Comparison of ENCODE assay signal across 13 cellular contexts in genomic region chr11:105829084-105829483, GRCh38.
DNase-seq lines count a peak whose midpoint lies in the region; ATAC-seq and TF ChIP-seq lines count a peak whose summit lies in the region.
"Had no signal": no experiment of that assay in that cellular context is flagged by ENCODE, and none has a peak within 500 bp of the region (broad histone marks: within the 10 kb centered on the region; RNA-seq: fewer than 3 reads in every experiment).

No MANE protein-coding gene starts in this region.

- CTCF ChIA-PET in activated CD4-positive, alpha-beta T cell treated with anti-CD3 and anti-CD28 coated beads for 36 hours (lab: Charles Lee), result no interaction called here

- no peaks in the 10 kb centered on the region for H3K27me3 Mint-ChIP-seq in activated CD4-positive, alpha-beta T cell treated with anti-CD3 and anti-CD28 coated beads for 36 hours
- H3K27me3 Mint-ChIP-seq: activated CD4-positive, alpha-beta T cell treated with anti-CD3 and anti-CD28 coated beads, Interleukin-2, amount 10 ng/mL, durations not matched to agents 24 days and 14 days had no signal

- H3K4me3 ChIP-seq in GM06990 (replicated peaks; ENCODE audit: low read depth, low read length), result no peak overlapping the region
- H3K4me3 ChIP-seq in NB4 (ENCODE audit: low read depth, low read length), result no peak overlapping the region
- H3K4me3 ChIP-seq: esophagus muscularis mucosa had no signal

- no peaks in the 10 kb centered on the region for H3K36me3 Mint-ChIP-seq in activated CD4-positive, alpha-beta T cell treated with anti-CD3 and anti-CD28 coated beads for 36 hours (ENCODE audit: low read depth)

- TF ChIP-seq CTCF in GM06990 (IDR thresholded peaks at IDR 0.05; ENCODE audit: insufficient read depth, low read length, poor library complexity, severe bottlenecking), result no peak
- no peak for TF ChIP-seq CTCF in NB4 (IDR thresholded peaks at IDR 0.05; ENCODE audit: low read depth, low read length)

- POLR2A ChIA-PET in activated CD4-positive, alpha-beta T cell treated with anti-CD3 and anti-CD28 coated beads for 36 hours (lab: Charles Lee), result no interaction called here

- H3K27ac Mint-ChIP-seq in activated CD4-positive, alpha-beta T cell treated with anti-CD3 and anti-CD28 coated beads for 36 hours, result no peak overlapping the region
- H3K27ac Mint-ChIP-seq: activated CD4-positive, alpha-beta T cell treated with anti-CD3 and anti-CD28 coated beads, Interleukin-2, amount 10 ng/mL, durations not matched to agents 24 days and 14 days had no signal

- H3K4me1 Mint-ChIP-seq in activated CD4-positive, alpha-beta T cell treated with anti-CD3 and anti-CD28 coated beads for 36 hours, result no peaks in the 10 kb centered on the region
- H3K4me1 Mint-ChIP-seq: activated CD4-positive, alpha-beta T cell treated with anti-CD3 and anti-CD28 coated beads, Interleukin-2, amount 10 ng/mL, durations not matched to agents 24 days and 14 days had no signal

- DNase-seq in GM06990 (ENCODE audit: extremely low read depth, insufficient read length) (peak; percentile 14), NB4 (ENCODE audit: low read depth) (peak; percentile 59), D341Med (ENCODE audit: low spot score) (no peak), epidermal melanocyte (ENCODE audit: insufficient read length, low spot score) (no peak)
- DNase-seq in activated CD4-positive, alpha-beta T cell treated with anti-CD3 and anti-CD28 coated beads for 36 hours, result no peak
- DNase-seq: activated CD4-positive, alpha-beta T cell treated with anti-CD3 and anti-CD28 coated beads, Interleukin-2, amount 10 ng/mL, durations not matched to agents 24 days and 14 days; amygdala; NK-92 treated with Interleukin-12 subunit alpha and Interleukin-12 subunit beta, amount 100 ng/mL, for 24 hours; stimulated activated CD8-positive, alpha-beta memory T cell treated with anti-CD3 and anti-CD28 coated beads, Interleukin-4, amount 100 ng/mL, for 48 hours had no signal

- H3K27me3 ChIP-seq in GM06990 (replicated peaks; ENCODE audit: control insufficient read depth, insufficient read depth, low read length), result no peaks in the 10 kb centered on the region
- H3K27me3 ChIP-seq: esophagus muscularis mucosa had no signal

- no peaks in the 10 kb centered on the region for H3K36me3 ChIP-seq in GM06990 (ENCODE audit: control insufficient read depth, insufficient read depth, low read length)
- H3K36me3 ChIP-seq: esophagus muscularis mucosa had no signal

- intact Hi-C loops in activated CD4-positive, alpha-beta T cell treated with anti-CD3 and anti-CD28 coated beads for 36 hours (cut with DNase I, micrococcal nuclease), result no loop called here

- H3K4me3 Mint-ChIP-seq in activated CD4-positive, alpha-beta T cell treated with anti-CD3 and anti-CD28 coated beads for 36 hours, result no peak overlapping the region
- H3K4me3 Mint-ChIP-seq: activated CD4-positive, alpha-beta T cell treated with anti-CD3 and anti-CD28 coated beads, Interleukin-2, amount 10 ng/mL, durations not matched to agents 24 days and 14 days had no signal

- TF ChIP-seq POLR2A in NB4 (IDR thresholded peaks at IDR 0.05; ENCODE audit: extremely low read depth, insufficient read length), result no peak

- H3K9me3 Mint-ChIP-seq in activated CD4-positive, alpha-beta T cell treated with anti-CD3 and anti-CD28 coated beads for 36 hours (ENCODE audit: low read depth), result no peaks in the 10 kb centered on the region
- H3K9me3 Mint-ChIP-seq: activated CD4-positive, alpha-beta T cell treated with anti-CD3 and anti-CD28 coated beads, Interleukin-2, amount 10 ng/mL, durations not matched to agents 24 days and 14 days had no signal

- ATAC-seq in GM19438 (IDR thresholded peaks at IDR 0.05; ENCODE audit: low read depth, unreplicated experiment), result peak; percentile 99
- ATAC-seq in HG03025 (IDR thresholded peaks at IDR 0.05; ENCODE audit: low FRiP score, unreplicated experiment), result peak; percentile 100
- ATAC-seq in activated CD4-positive, CD25-positive, alpha-beta regulatory T cell treated with anti-CD3 and anti-CD28 coated beads, Interleukin-2, amount 50 U/mL, for 24 hours, result no peak
- no peak for ATAC-seq in activated CD4-positive, alpha-beta T cell treated with anti-CD3 and anti-CD28 coated beads for 36 hours

Comparison
In these comparisons a context has a peak if more than half of its experiments do, and no peak if none do; other contexts are left out.
1. DNase-seq: peak in GM06990 (single experiment) and NB4 (single experiment); none in D341Med (single experiment), epidermal melanocyte (single experiment) and activated CD4-positive, alpha-beta T cell treated with anti-CD3 and anti-CD28 coated beads for 36 hours (single experiment).
2. ATAC-seq: peak in GM19438 (single experiment) and HG03025 (single experiment); none in activated CD4-positive, CD25-positive, alpha-beta regulatory T cell treated with anti-CD3 and anti-CD28 coated beads, Interleukin-2, amount 50 U/mL, for 24 hours (0 of 2) and activated CD4-positive, alpha-beta T cell treated with anti-CD3 and anti-CD28 coated beads for 36 hours (single experiment).